24 cellular contexts compared by ENCODE assay signal in genomic region chr9:77586591-77586990, GRCh38.
DNase-seq lines count a peak whose midpoint lies in the region; FAIRE-seq and TF ChIP-seq lines count a peak whose summit lies in the region.
"Had no signal": no experiment of that assay in that cellular context is flagged by ENCODE, and none has a peak within 500 bp of the region (broad histone marks: within the 10 kb centered on the region; RNA-seq: fewer than 3 reads in every experiment).

No MANE protein-coding gene starts in this region.

- no peaks in the 10 kb centered on the region for H4K20me1 ChIP-seq in H1 (replicated peaks in 1 of 2; ENCODE audit: control insufficient read depth in 1 of 2, insufficient read depth in 2 of 2, low read length in 2 of 2)

- no peak overlapping the region; the same call in 1 of the 2 replicates for H2AK5ac ChIP-seq in H1 (ENCODE audit: low read depth, low read length)

- no peak overlapping the region for H3K56ac ChIP-seq in H1 (replicated peaks; ENCODE audit: insufficient read length, low read depth, low read length)

- FAIRE-seq in H1 (lab: Jason Lieb, UNC): no peak
- FAIRE-seq: A204.1, GM12878, HepG2 had no signal

- no peak for DNase-seq in H1 (ENCODE audit: low read depth in 1 of 2, low spot score in 2 of 2)
- DNase-seq in islet precursor cell: peak; percentile 28
- peak; percentile 55 for DNase-seq in testis
- DNase-seq in NCI-H2227 (lab: John Stamatoyannopoulos, UW; ENCODE audit: unreplicated experiment): no peak
- DNase-seq in activated effector memory CD4-positive, alpha-beta T cell treated with Interleukin-2 at 50 U/mL for 16 hours: no peak
- no peak for DNase-seq in SHP77 treated with DMSO at 0.1 percent for 48 hours (lab: John Stamatoyannopoulos, UW)
- DNase-seq in foreskin melanocyte: no peak
- DNase-seq: ACHN; BE2C; C1 segment of cervical spinal cord; CD4-positive, CD25-positive, alpha-beta regulatory T cell; CD8-positive, alpha-beta memory T cell; COR-L47; DMS 273 treated with DMSO at 0.1 percent for 48 hours; DMS53; DND-41; EL; GM23248; H7; KBM-7 had no signal

- peak overlapping the region; percentile 20 for H3K9ac ChIP-seq in HUES6 (ENCODE audit: low read length)
- no peak overlapping the region for H3K9ac ChIP-seq in H1 (replicated peaks in 1 of 4; ENCODE audit: extremely low read depth in 1 of 4, low read depth in 3 of 4, low read length in 3 of 4)
- H3K9ac ChIP-seq: GM23248 had no signal

- no peaks in the 10 kb centered on the region for H3K36me3 ChIP-seq in HUES6 (ENCODE audit: control insufficient read depth, insufficient read depth, low read length)
- H3K36me3 ChIP-seq in H1 (ENCODE audit: control insufficient read depth in 2 of 4, insufficient read depth in 4 of 4, low read length in 3 of 4): no peaks in the 10 kb centered on the region
- H3K36me3 ChIP-seq in testis (ENCODE audit: low read depth, missing control alignments): no peaks in the 10 kb centered on the region
- H3K36me3 ChIP-seq: BE2C had no signal

- no peak overlapping the region for H4K5ac ChIP-seq in H1 (ENCODE audit: insufficient read length, low read depth, low read length)

- TF ChIP-seq POLR2A in H1 (IDR thresholded peaks at IDR 0.05; ENCODE audit: control extremely low read depth in 1 of 2, low read depth in 2 of 2, low read length in 2 of 2): no peak
- TF ChIP-seq POLR2A in testis (IDR thresholded peaks at IDR 0.05): no peak

- H3K23ac ChIP-seq in H1 (ENCODE audit: insufficient read length): no peak overlapping the region

- H2BK5ac ChIP-seq in H1 (ENCODE audit: low read depth, low read length): peak overlapping the region; percentile 82; the same call in 1 of the 2 replicates

- H4K8ac ChIP-seq in H1 (ENCODE audit: extremely low read depth, insufficient read depth, low read length): no peak overlapping the region

- H2BK15ac ChIP-seq in H1 (ENCODE audit: low read length): no peak overlapping the region

- intact Hi-C loops in testis (cut with DNase I; ENCODE audit: low total_unique reads): no loop called here

- H3K27me3 ChIP-seq in HUES6 (ENCODE audit: control insufficient read depth, insufficient read depth, low read length) (no peaks in the 10 kb centered on the region), H1 (replicated peaks in 1 of 4; ENCODE audit: control insufficient read depth in 3 of 4, extremely low read depth in 1 of 4, insufficient read depth in 3 of 4, low read length in 3 of 4) (no peaks in the 10 kb centered on the region), testis (no peaks in the 10 kb centered on the region)
- H3K27me3 ChIP-seq: BE2C had no signal

- no peak for TF ChIP-seq EP300 in H1 (IDR thresholded peaks at IDR 0.05; ENCODE audit: borderline replicate concordance in 1 of 2, low read depth in 2 of 2, low read length in 2 of 2)

- H3K23me2 ChIP-seq in H1 (ENCODE audit: low read depth, low read length): no peaks in the 10 kb centered on the region

- H2AFZ ChIP-seq in H1 (ENCODE audit: low read length): no peak overlapping the region
- H2AFZ ChIP-seq: GM23248 had no signal

- H3K4me1 ChIP-seq in HUES6 (ENCODE audit: control insufficient read depth, insufficient read depth, low read length): peaks cover 77% of the 10 kb centered on the region
- H3K4me1 ChIP-seq in H1 (replicated peaks in 1 of 4; ENCODE audit: control insufficient read depth in 3 of 4, insufficient read depth in 4 of 4, low read length in 3 of 4): peaks cover 3 to 23% (median 14%) of the 10 kb centered on the region in 4 experiments; a peak in 4 of 7 replicates
- peaks cover 4% of the 10 kb centered on the region for H3K4me1 ChIP-seq in testis

- TF ChIP-seq RAD21 in H1 (IDR thresholded peaks at IDR 0.05 in 1 of 2, conservative IDR thresholded peaks at IDR 0.05 in 1 of 2; ENCODE audit: low read depth in 2 of 2, low read length in 2 of 2): no peak

- H3K14ac ChIP-seq in H1 (ENCODE audit: insufficient read length): no peak overlapping the region

- peak overlapping the region; percentile 70 for H2BK12ac ChIP-seq in H1 (ENCODE audit: low read depth, low read length)

- CTCF ChIA-PET in H1 (lab: Charles Lee; ENCODE audit: partially characterized antibody): interaction anchor here (0.5 to 1.7 kb wide), 6 partner anchors 11 to 629 kb away, joined by 3 read pairs; no protein-coding TSS in a partner anchor

- peak overlapping the region; percentile 67 for H4K91ac ChIP-seq in H1 (replicated peaks; ENCODE audit: insufficient read length, low read length)

- H3K79me2 ChIP-seq in H1 (ENCODE audit: control insufficient read depth in 1 of 2, insufficient read depth in 2 of 2, low read length in 2 of 2): no peaks in the 10 kb centered on the region

- H3K27ac ChIP-seq in HUES6 (ENCODE audit: low read depth, low read length) (peak overlapping the region; percentile 92; the same call in 1 of the 2 replicates), H1 (ENCODE audit: low read depth, low read length) (peak overlapping the region; percentile 10; the same call in 1 of the 2 replicates), testis (no peak overlapping the region)
- H3K27ac ChIP-seq: GM23248 had no signal

- peak overlapping the region; percentile 20; the same call in 1 of the 2 replicates for H3K18ac ChIP-seq in H1 (ENCODE audit: extremely low read depth, low read length)

- H3K4ac ChIP-seq in H1 (replicated peaks; ENCODE audit: insufficient read length, low read depth, low read length): no peak overlapping the region

- H3K9me3 ChIP-seq in HUES6 (ENCODE audit: control insufficient read depth, insufficient read depth, low read depth, low read length): no peaks in the 10 kb centered on the region
- H3K9me3 ChIP-seq in H1 (ENCODE audit: insufficient read depth in 2 of 2, low read depth in 1 of 2, low read length in 1 of 2): no peaks in the 10 kb centered on the region
- no peaks in the 10 kb centered on the region for H3K9me3 ChIP-seq in testis
- H3K9me3 ChIP-seq: BE2C had no signal

- peak overlapping the region; percentile 65 for H2BK120ac ChIP-seq in H1 (replicated peaks; ENCODE audit: low read depth, low read length)

- no peaks in the 10 kb centered on the region; the same call in 1 of the 2 replicates for H3K79me1 ChIP-seq in H1 (ENCODE audit: low read depth, low read length)

- POLR2A ChIA-PET in H1 (lab: Charles Lee; ENCODE audit: partially characterized antibody): interaction anchor here (0.6 to 1.6 kb wide), 2 partner anchors 53 to 149 kb away, joined by 3 to 4 read pairs; no protein-coding TSS in a partner anchor

- H3K4me3 ChIP-seq in HUES6 (ENCODE audit: low read depth, low read length) (no peak overlapping the region), H1 (ENCODE audit: extremely low read depth in 1 of 4, insufficient read depth in 2 of 4, low read depth in 3 of 4, low read length in 4 of 4) (no peak overlapping the region), testis (peak overlapping the region; percentile 9 to 12)
- H3K4me3 ChIP-seq: GM12878, GM23248 had no signal

- no peak for TF ChIP-seq CTCF in H1 (IDR thresholded peaks at IDR 0.05; ENCODE audit: control extremely low read depth in 1 of 3, insufficient read depth in 1 of 3, low read depth in 1 of 3, low read length in 3 of 3)
- TF ChIP-seq CTCF in testis (IDR thresholded peaks at IDR 0.05): no peak

- H2BK20ac ChIP-seq in H1 (ENCODE audit: low read length): peak overlapping the region; percentile 94; the same call in 1 of the 2 replicates

- H3K4me2 ChIP-seq in H1 (ENCODE audit: insufficient read depth in 1 of 2, low read depth in 2 of 2, low read length in 2 of 2): no peak overlapping the region

- 85% methylated on average over 12 of the region's 12 CpGs; no CpG with 5 or more reads in 1 of the 2 experiments for WGBS in H1 (ENCODE audit: extremely low coverage in 1 of 2, insufficient coverage in 1 of 2, insufficient read length in 1 of 2, insufficient replicate concordance in 2 of 2, low coverage in 1 of 2, low lambda C conversion rate in 2 of 2, missing lambda C conversion rate in 1 of 2), 2 experiments
- 62 to 72% methylated on average over 12 of the region's 12 CpGs for WGBS in testis, 2 donors

TF ChIP-seq in H1, 55 proteins besides CTCF, POLR2A, EP300 and RAD21 (continues in another document):
- no peak for TF ChIP-seq TAF7 (optimal IDR thresholded peaks at IDR 0.05; ENCODE audit: borderline replicate concordance, low read depth, low read length)
- TF ChIP-seq MAFK (IDR thresholded peaks at IDR 0.05; ENCODE audit: low read depth, low read length): no peak
- no peak for TF ChIP-seq KDM4A (IDR thresholded peaks at IDR 0.05; ENCODE audit: low read depth, low read length, severe bottlenecking)
- no peak for TF ChIP-seq BCL11A (IDR thresholded peaks at IDR 0.05; ENCODE audit: low read depth in 2 of 2, low read length in 2 of 2)
- TF ChIP-seq KDM1A (IDR thresholded peaks at IDR 0.05; ENCODE audit: borderline replicate concordance, low read length): no peak
- no peak for TF ChIP-seq TEAD4 (IDR thresholded peaks at IDR 0.05; ENCODE audit: low read depth, low read length)
- TF ChIP-seq HDAC6 (IDR thresholded peaks at IDR 0.05; ENCODE audit: low read depth, low read length): no peak
- TF ChIP-seq SP1 (IDR thresholded peaks at IDR 0.05; ENCODE audit: low read depth, low read length): no peak
- TF ChIP-seq RNF2 (IDR thresholded peaks at IDR 0.05; ENCODE audit: borderline replicate concordance, low read depth, low read length, missing control alignments, poor library complexity, severe bottlenecking): no peak
- TF ChIP-seq BRCA1 (IDR thresholded peaks at IDR 0.05; ENCODE audit: low read depth, low read length): no peak
- TF ChIP-seq RBBP5 (IDR thresholded peaks at IDR 0.05; ENCODE audit: borderline replicate concordance, low read depth, low read length): no peak
- TF ChIP-seq JUN (IDR thresholded peaks at IDR 0.05; ENCODE audit: low read depth, low read length): no peak
- TF ChIP-seq ASH2L (IDR thresholded peaks at IDR 0.05; ENCODE audit: low read length): no peak
- no peak for TF ChIP-seq CREB1 (IDR thresholded peaks at IDR 0.05)

Comparison
In these comparisons a context has a peak if more than half of its experiments do, and no peak if none do; other contexts are left out.
1. H3K27ac ChIP-seq: peak in HUES6 (single experiment) and H1 (single experiment); none in testis (0 of 2).
2. H3K4me3 ChIP-seq: peak in testis (2 of 2); none in HUES6 (single experiment) and H1 (0 of 4).
3. DNase-seq: peak in islet precursor cell (single experiment) and testis (single experiment); none in H1 (0 of 2), NCI-H2227 (single experiment), activated effector memory CD4-positive, alpha-beta T cell treated with Interleukin-2 at 50 U/mL for 16 hours (single experiment), SHP77 treated with DMSO at 0.1 percent for 48 hours (single experiment) and foreskin melanocyte (single experiment).